17 cellular contexts compared by ENCODE assay signal in genomic region chr21:31766895-31767294, GRCh38.
DNase-seq lines count a peak whose midpoint lies in the region; TF ChIP-seq lines count a peak whose summit lies in the region.
"Had no signal": no experiment of that assay in that cellular context is flagged by ENCODE, and none has a peak within 500 bp of the region (broad histone marks: within the 10 kb centered on the region; RNA-seq: fewer than 3 reads in every experiment).

No MANE protein-coding gene starts in this region.

- no peak overlapping the region for H3K9ac ChIP-seq in SU-DHL-6 (ENCODE audit: low read length)
- H3K9ac ChIP-seq: BLaER1 treated with 17β-estradiol and CSF1 and Interleukin-3, amounts not matched to agents 10 nM and 100 nM; GM23248 had no signal

- no peak overlapping the region for H3K4me3 Mint-ChIP-seq in nephron progenitor cell
- H3K4me3 Mint-ChIP-seq: B cell; CD4-positive, CD25-positive, alpha-beta regulatory T cell; CD8-positive, alpha-beta memory T cell had no signal

- no peak overlapping the region for H3K27ac ChIP-seq in SU-DHL-6 (ENCODE audit: low read depth, low read length)
- H3K27ac ChIP-seq: GM23248 had no signal

- H3K27me3 ChIP-seq in SU-DHL-6 (ENCODE audit: low read length), result no peaks in the 10 kb centered on the region
- H3K27me3 ChIP-seq: BLaER1 treated with 17β-estradiol and CSF1 and Interleukin-3, amounts not matched to agents 10 nM and 100 nM had no signal

- H3K27me3 Mint-ChIP-seq in nephron progenitor cell (ENCODE audit: low read depth, poor library complexity), result peaks cover 5% of the 10 kb centered on the region
- H3K27me3 Mint-ChIP-seq: B cell had no signal

- H2AFZ ChIP-seq in SU-DHL-6 (ENCODE audit: low read depth, low read length, severe bottlenecking), result peak overlapping the region; percentile 27
- H2AFZ ChIP-seq: GM23248 had no signal

- H3K79me2 ChIP-seq in SU-DHL-6 (ENCODE audit: insufficient read depth, low read length), result no peaks in the 10 kb centered on the region

- no peak overlapping the region for H3K4me3 ChIP-seq in SU-DHL-6 (ENCODE audit: insufficient read depth, low read length, poor library complexity, severe bottlenecking)
- H3K4me3 ChIP-seq: BLaER1 treated with 17β-estradiol and CSF1 and Interleukin-3, amounts not matched to agents 10 nM and 100 nM; GM23248; HAP-1 had no signal

- peaks cover 11% of the 10 kb centered on the region for H3K9me3 Mint-ChIP-seq in nephron progenitor cell
- H3K9me3 Mint-ChIP-seq: CD8-positive, alpha-beta memory T cell had no signal

- H3K4me2 ChIP-seq in SU-DHL-6 (ENCODE audit: low read depth, low read length, poor library complexity, severe bottlenecking), result no peak overlapping the region

- no peaks in the 10 kb centered on the region for H4K20me1 ChIP-seq in SU-DHL-6 (ENCODE audit: low read depth, low read length)
- H4K20me1 ChIP-seq: BLaER1 treated with 17β-estradiol and CSF1 and Interleukin-3, amounts not matched to agents 10 nM and 100 nM had no signal

- H3K4me1 Mint-ChIP-seq in nephron progenitor cell, result no peaks in the 10 kb centered on the region
- H3K4me1 Mint-ChIP-seq: CD8-positive, alpha-beta memory T cell had no signal

- TF ChIP-seq CTCF in SU-DHL-6 (IDR thresholded peaks at IDR 0.05; ENCODE audit: insufficient read depth, low read length, poor library complexity, severe bottlenecking), result no peak
- no peak for TF ChIP-seq CTCF in nephron progenitor cell (IDR thresholded peaks at IDR 0.05)
- no peak for TF ChIP-seq CTCF in GM13976 (IDR thresholded peaks at IDR 0.05; ENCODE audit: borderline replicate concordance, control extremely low read depth, extremely low read depth, insufficient read depth, missing control alignments)

- no peaks in the 10 kb centered on the region for H3K36me3 Mint-ChIP-seq in nephron progenitor cell (ENCODE audit: low read depth)
- H3K36me3 Mint-ChIP-seq: CD4-positive, CD25-positive, alpha-beta regulatory T cell; CD8-positive, alpha-beta memory T cell had no signal

- peak; percentile 4 for DNase-seq in stimulated activated CD4-positive, alpha-beta T cell treated with anti-CD3 and anti-CD28 coated beads, Interleukin-15, amount 100 ng/mL, for 24 hours
- no peak for DNase-seq in stimulated activated CD4-positive, alpha-beta T cell treated with anti-CD3 and anti-CD28 coated beads, Interleukin-4, amount 100 ng/mL, for 4 hours
- DNase-seq in GF-D8 (lab: John Stamatoyannopoulos, UW), result peak; percentile 15
- no peak for DNase-seq in nephron progenitor cell
- DNase-seq in amygdala (lab: John Stamatoyannopoulos, UW), result no peak
- DNase-seq in NCI-H1105 (lab: John Stamatoyannopoulos, UW), result no peak
- DNase-seq in GM13976 (ENCODE audit: low spot score), result no peak
- DNase-seq: Caco-2; CD4-positive, CD25-positive, alpha-beta regulatory T cell; CD8-positive, alpha-beta memory T cell; DMS79; GDM1; GM23248 had no signal

- H3K9me2 ChIP-seq in SU-DHL-6 (replicated peaks; ENCODE audit: insufficient read depth, low read length), result no peaks in the 10 kb centered on the region

- peaks cover 13% of the 10 kb centered on the region for H3F3A ChIP-seq in SU-DHL-6 (ENCODE audit: insufficient read depth)

- in situ Hi-C loops in GM13976 (cut with MboI; ENCODE audit: low sequenced_read_pairs, unreplicated experiment), result no loop called here

- peak overlapping the region; percentile 40 for H3K27ac Mint-ChIP-seq in nephron progenitor cell
- H3K27ac Mint-ChIP-seq: B cell had no signal

- H3K9me3 ChIP-seq in SU-DHL-6 (ENCODE audit: insufficient read depth, low read length), result no peaks in the 10 kb centered on the region
- H3K9me3 ChIP-seq: Caco-2, HAP-1 had no signal

- no peaks in the 10 kb centered on the region for H3K36me3 ChIP-seq in SU-DHL-6 (ENCODE audit: low read length)
- H3K36me3 ChIP-seq: BLaER1 treated with 17β-estradiol and CSF1 and Interleukin-3, amounts not matched to agents 10 nM and 100 nM; HAP-1 had no signal

Comparison
In these comparisons a context has a peak if more than half of its experiments do, and no peak if none do; other contexts are left out.
1. DNase-seq: peak in stimulated activated CD4-positive, alpha-beta T cell treated with anti-CD3 and anti-CD28 coated beads, Interleukin-15, amount 100 ng/mL, for 24 hours (single experiment) and GF-D8 (single experiment); none in stimulated activated CD4-positive, alpha-beta T cell treated with anti-CD3 and anti-CD28 coated beads, Interleukin-4, amount 100 ng/mL, for 4 hours (0 of 2), nephron progenitor cell (single experiment), amygdala (0 of 56), NCI-H1105 (single experiment) and GM13976 (single experiment).